In genomic region chr3:2851356-2851755, GRCh38 we compare ENCODE assay signal across 14 cellular contexts.
DNase-seq lines count a peak whose midpoint lies in the region; ATAC-seq and TF ChIP-seq lines count a peak whose summit lies in the region.
"Had no signal": no experiment of that assay in that cellular context is flagged by ENCODE, and none has a peak within 500 bp of the region (broad histone marks: within the 10 kb centered on the region; RNA-seq: fewer than 3 reads in every experiment).

No MANE protein-coding gene starts in this region.

- ATAC-seq in left lobe of liver = peak; percentile 82
- no peak for ATAC-seq in SK-N-SH treated with all-trans-retinoic acid at 6 μM for 48 hours
- ATAC-seq: Panc1 had no signal

- H3K27me3 Mint-ChIP-seq in progenitor cell of endocrine pancreas = no peaks in the 10 kb centered on the region
- H3K27me3 Mint-ChIP-seq in activated naive CD8-positive, alpha-beta T cell treated with anti-CD3 and anti-CD28 coated beads for 36 hours = peaks cover 9% of the 10 kb centered on the region

- TF ChIP-seq CTCF in progenitor cell of endocrine pancreas (IDR thresholded peaks at IDR 0.05; ENCODE audit: unreplicated experiment) = no peak

- no peaks in the 10 kb centered on the region for H3K9me3 ChIP-seq in endocrine pancreas (ENCODE audit: control insufficient read depth, low read length)

- peak overlapping the region; percentile 70 for H3K27ac Mint-ChIP-seq in progenitor cell of endocrine pancreas
- no peak overlapping the region for H3K27ac Mint-ChIP-seq in activated naive CD8-positive, alpha-beta T cell treated with anti-CD3 and anti-CD28 coated beads for 36 hours

- H3K4me1 Mint-ChIP-seq in progenitor cell of endocrine pancreas (ENCODE audit: low read depth) = peaks cover 31% of the 10 kb centered on the region
- no peaks in the 10 kb centered on the region for H3K4me1 Mint-ChIP-seq in activated naive CD8-positive, alpha-beta T cell treated with anti-CD3 and anti-CD28 coated beads for 36 hours

- H3K36me3 ChIP-seq in endocrine pancreas (ENCODE audit: control insufficient read depth, insufficient read depth, low read length) = no peaks in the 10 kb centered on the region

- peaks cover 3% of the 10 kb centered on the region for H3K9me3 Mint-ChIP-seq in progenitor cell of endocrine pancreas (ENCODE audit: low read depth)
- H3K9me3 Mint-ChIP-seq in activated naive CD8-positive, alpha-beta T cell treated with anti-CD3 and anti-CD28 coated beads for 36 hours = no peaks in the 10 kb centered on the region
- H3K9me3 Mint-ChIP-seq: H9 had no signal

- peak; percentile 44 for DNase-seq in HuH-7.5 (ENCODE audit: low spot score)
- DNase-seq in left lobe of liver (ENCODE audit: low spot score) = no peak
- DNase-seq in progenitor cell of endocrine pancreas (ENCODE audit: low spot score, unreplicated experiment) = no peak
- no peak for DNase-seq in SIG-M5 treated with dmso at 0.1 percent for 504 hours (lab: John Stamatoyannopoulos, UW; ENCODE audit: unreplicated experiment)
- no peak for DNase-seq in activated naive CD8-positive, alpha-beta T cell treated with anti-CD3 and anti-CD28 coated beads for 36 hours
- DNase-seq: COR-L47, DMS153, H9, NCI-H1105 treated with DMSO at 0.1 percent for 48 hours, NCI-H187, NCI-H446 had no signal

- peak overlapping the region; percentile 61 for H3K4me3 ChIP-seq in endocrine pancreas (ENCODE audit: control insufficient read depth, insufficient read depth, low read length)

- no peak overlapping the region for H3K9ac ChIP-seq in endocrine pancreas (ENCODE audit: control insufficient read depth, insufficient read depth, low read length)

- H3K36me3 Mint-ChIP-seq in progenitor cell of endocrine pancreas (ENCODE audit: insufficient read depth) = no peaks in the 10 kb centered on the region
- no peaks in the 10 kb centered on the region for H3K36me3 Mint-ChIP-seq in activated naive CD8-positive, alpha-beta T cell treated with anti-CD3 and anti-CD28 coated beads for 36 hours

- peaks cover 17% of the 10 kb centered on the region for H3K4me1 ChIP-seq in endocrine pancreas (ENCODE audit: control insufficient read depth, insufficient read depth, low read length)

- H3K4me3 Mint-ChIP-seq in progenitor cell of endocrine pancreas (ENCODE audit: low read depth) = peak overlapping the region; percentile 35
- no peak overlapping the region for H3K4me3 Mint-ChIP-seq in activated naive CD8-positive, alpha-beta T cell treated with anti-CD3 and anti-CD28 coated beads for 36 hours
- H3K4me3 Mint-ChIP-seq: H9 had no signal

- H3K27me3 ChIP-seq in endocrine pancreas (ENCODE audit: control insufficient read depth, insufficient read depth, low read length) = no peaks in the 10 kb centered on the region

TF ChIP-seq in SK-N-SH treated with all-trans-retinoic acid at 6 μM for 48 hours, 23 proteins besides CTCF, POLR2A, EP300 and RAD21:
- TF ChIP-seq ARNTL (CRISPR knock-in tag; IDR thresholded peaks at IDR 0.05; ENCODE audit: borderline replicate concordance, low read depth) = no peak
- no peak for TF ChIP-seq CSDC2 (CRISPR knock-in tag; IDR thresholded peaks at IDR 0.05)
- TF ChIP-seq PATZ1 (CRISPR knock-in tag; IDR thresholded peaks at IDR 0.05; ENCODE audit: borderline replicate concordance) = no peak
- no peak for TF ChIP-seq CREB5 (CRISPR knock-in tag; IDR thresholded peaks at IDR 0.05; ENCODE audit: low read depth)
- no peak for TF ChIP-seq SNAI2 (CRISPR knock-in tag; IDR thresholded peaks at IDR 0.05)
- TF ChIP-seq ZC3H10 (CRISPR knock-in tag; IDR thresholded peaks at IDR 0.05) = no peak
- no peak for TF ChIP-seq ZNF8 (CRISPR knock-in tag; IDR thresholded peaks at IDR 0.05)
- no peak for TF ChIP-seq ZNF565 (CRISPR knock-in tag; conservative IDR thresholded peaks at IDR 0.05; ENCODE audit: low read depth)
- TF ChIP-seq OSR1 (CRISPR knock-in tag; IDR thresholded peaks at IDR 0.05) = no peak
TF ChIP-seq in SK-N-SH treated with all-trans-retinoic acid at 6 μM for 48 hours: peak in this region for 0.
